ENCODE assay signal across 1 cellular context in genomic region chr14:74176404-74176788, GRCh38.
TF ChIP-seq lines count a peak whose summit lies in the region.

No MANE protein-coding gene starts in this region.

TF ChIP-seq in WTC11, 78 proteins besides CTCF, POLR2A, EP300 and RAD21 (continued from another document):
- TF ChIP-seq ARID4B (CRISPR knock-in tag; IDR thresholded peaks at IDR 0.05; ENCODE audit: borderline replicate concordance): no peak
- TF ChIP-seq TCF7 (CRISPR knock-in tag; IDR thresholded peaks at IDR 0.05; ENCODE audit: low read depth): no peak
- no peak for TF ChIP-seq TEAD1 (CRISPR knock-in tag; IDR thresholded peaks at IDR 0.05)
- TF ChIP-seq ZNF138 (CRISPR knock-in tag; conservative IDR thresholded peaks at IDR 0.05): no peak
